Comparison of ENCODE assay signal across 23 cellular contexts in the genomic region with DNA sequence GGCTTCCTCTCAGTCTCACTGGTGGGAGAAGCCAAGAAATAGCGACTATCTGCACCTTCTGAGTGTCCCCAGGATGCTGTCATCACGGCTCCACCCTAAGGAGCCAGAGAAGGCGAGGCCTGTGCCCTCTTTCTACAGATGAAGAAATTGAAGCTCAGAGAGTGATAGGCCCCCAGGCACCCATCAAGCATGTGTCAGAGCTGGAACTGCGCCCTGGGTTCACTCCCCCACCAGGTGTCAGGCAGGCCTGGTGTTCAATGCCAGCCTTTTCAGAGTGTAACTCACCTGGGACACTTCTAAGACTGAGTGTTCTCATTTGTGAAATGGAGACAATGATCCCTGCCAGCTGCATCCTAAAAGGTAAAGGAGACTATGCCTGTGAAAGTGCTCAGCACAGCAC.
"Had no signal": no experiment of that assay in that cellular context is flagged by ENCODE, and none has a peak within 500 bp of the region (broad histone marks: within the 10 kb centered on the region; RNA-seq: fewer than 3 reads in every experiment).

No MANE protein-coding gene starts in this region.

- DNase-seq: activated B cell treated with CpG ODN at 0.5 μM for 24 hours; activated CD4-positive, alpha-beta T cell treated with anti-CD3 and anti-CD28 coated beads for 4 hours; activated CD4-positive, alpha-beta T cell treated with anti-CD3 and anti-CD28 coated beads, Interleukin-2, amount 50 U/mL, for 48 hours; activated naive CD4-positive, alpha-beta T cell treated with Interleukin-2 at 50 U/mL for 16 hours; activated naive CD8-positive, alpha-beta T cell treated with anti-CD3 and anti-CD28 coated beads for 36 hours; activated T-cell treated with anti-CD3 and anti-CD28 coated beads, Interleukin-2, amount 50 U/mL, for 48 hours; central memory CD4-positive, alpha-beta T cell; dermis blood vessel endothelial cell; effector CD8-positive, alpha-beta T cell; erythroblast; foreskin fibroblast; kidney; lower lobe of right lung; mesendoderm; mucosa of descending colon; naive B cell; nucleus accumbens; stimulated activated CD4-positive, alpha-beta T cell treated with anti-CD3 and anti-CD28 coated beads, Interleukin-4, amount 100 ng/mL, for 1 hour; stimulated activated naive CD4-positive, alpha-beta T cell; testis; trophoblast cell; uterus had no signal

- ATAC-seq: lower lobe of right lung, mucosa of descending colon, sciatic nerve had no signal

- H3K4me3 ChIP-seq: lower lobe of right lung, mucosa of descending colon, testis, uterus had no signal

- H3K36me3 ChIP-seq: lower lobe of right lung, uterus had no signal

- H3K27me3 ChIP-seq: testis, uterus had no signal
